23 cellular contexts compared by ENCODE assay signal in the genomic region with DNA sequence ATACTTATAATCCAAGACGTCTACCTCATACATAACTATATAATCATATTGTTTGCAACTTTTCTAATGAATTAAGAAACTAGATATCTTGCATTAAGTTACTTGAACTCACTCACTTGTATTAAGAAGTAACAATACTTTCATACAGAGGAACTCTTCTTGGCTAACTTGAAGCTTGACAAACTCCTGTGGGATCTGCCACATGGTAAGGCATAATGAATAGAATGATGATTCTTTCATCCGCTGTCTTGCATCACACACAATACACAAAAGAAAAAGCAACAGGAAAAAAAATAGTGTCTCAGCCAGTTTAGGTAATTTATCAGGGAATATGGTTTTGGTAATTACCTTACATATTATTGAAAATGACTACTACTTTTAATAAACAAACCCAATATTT.
"Had no signal": no experiment of that assay in that cellular context is flagged by ENCODE, and none has a peak within 500 bp of the region (broad histone marks: within the 10 kb centered on the region; RNA-seq: fewer than 3 reads in every experiment).

No MANE protein-coding gene starts in this region.

- H3K27me3 ChIP-seq: neutrophil, pancreas, right lobe of liver, stomach, thyroid gland, tibial nerve, upper lobe of left lung, vagina had no signal

- ATAC-seq: naive thymus-derived CD8-positive, alpha-beta T cell; natural killer cell treated with Interleukin-12 subunit alpha and Interleukin-12 subunit beta and Interleukin-15 and Interleukin-18, amount 100 ng/mL, for 72 hours; pancreas; psoas muscle; right cardiac atrium; right lobe of liver; stimulated activated effector memory CD8-positive, alpha-beta T cell treated with anti-CD3 and anti-CD28 coated beads, Interleukin-12 subunit alpha, Interleukin-12 subunit beta, amount 100 ng/mL, for 72 hours; stimulated activated naive B cell treated with anti-CD40 and anti-IgM and Interleukin-4, amounts not matched to agents 10 μg/mL and 1 μg/mL and 100 μg/mL, for 72 hours had no signal

- H3K4me1 ChIP-seq: pancreas, psoas muscle, right lobe of liver, stomach, thyroid gland, tibial nerve, upper lobe of left lung, vagina had no signal

- H3K4me3 ChIP-seq: pancreas, psoas muscle, right lobe of liver, skin epidermis, stomach, thoracic aorta, thyroid gland, tibial nerve, upper lobe of left lung, vagina had no signal

- H3K27ac ChIP-seq: neutrophil, pancreas, psoas muscle, right lobe of liver, skin epidermis, stomach, thoracic aorta, thyroid gland, tibial nerve, upper lobe of left lung, vagina had no signal

- H3K9me3 ChIP-seq: neutrophil, pancreas, psoas muscle, right lobe of liver, stomach, thoracic aorta, thyroid gland, tibial nerve, upper lobe of left lung, vagina had no signal

- DNase-seq: naive thymus-derived CD8-positive, alpha-beta T cell; nephron progenitor cell; nucleus accumbens; pancreas; psoas muscle; right cardiac atrium; right lobe of liver; stimulated activated CD4-positive, alpha-beta T cell treated with anti-CD3 and anti-CD28 coated beads, Interleukin-15, amount 100 ng/mL, for 24 hours; stimulated activated CD4-positive, alpha-beta T cell treated with anti-CD3 and anti-CD28 coated beads, Interleukin-2, amount 100 ng/mL, for 24 hours; stimulated activated CD4-positive, alpha-beta T cell treated with anti-CD3 and anti-CD28 coated beads, Interleukin-2, amount 100 ng/mL, for 48 hours; stimulated activated CD4-positive, alpha-beta T cell treated with anti-CD3 and anti-CD28 coated beads, Interleukin-4, amount 100 ng/mL, for 24 hours; stimulated activated naive B cell treated with anti-CD40 and anti-IgM and Interleukin-4, amounts not matched to agents 10 μg/mL and 1 μg/mL and 100 μg/mL, for 72 hours; stimulated activated naive CD4-positive, alpha-beta T cell treated with Interleukin-2 at 50 U/mL for 16 hours; stomach; thyroid gland; upper lobe of left lung had no signal

- H3K36me3 ChIP-seq: neutrophil, pancreas, right lobe of liver, stomach, thoracic aorta, thyroid gland, tibial nerve, upper lobe of left lung, vagina had no signal
